8 cellular contexts compared by ENCODE assay signal in genomic region chr18:79912409-79912991, GRCh38.
A peak's percentile ranks its signal among the peaks of the same experiment; 100 is the strongest.
DNase-seq lines count a peak whose midpoint lies in the region; TF ChIP-seq lines count a peak whose summit lies in the region.
"Had no signal": no experiment of that assay in that cellular context is flagged by ENCODE, and none has a peak within 500 bp of the region (broad histone marks: within the 10 kb centered on the region; RNA-seq: fewer than 3 reads in every experiment).

No MANE protein-coding gene starts in this region.

- peak; percentile 62 for DNase-seq in activated CD4-positive, alpha-beta T cell treated with anti-CD3 and anti-CD28 coated beads for 48 hours
- peak; percentile 27 for DNase-seq in activated naive CD8-positive, alpha-beta T cell treated with anti-CD3 and anti-CD28 coated beads, Interleukin-2, amount 50 U/mL, for 16 hours (ENCODE audit: low read depth, low spot score)
- DNase-seq in kidney tubule cell (ENCODE audit: low spot score) (peak; percentile 29), NCI-H82 (lab: John Stamatoyannopoulos, UW) (no peak), erythroblast (lab: John Stamatoyannopoulos, UW) (no peak), NAMALWA (ENCODE audit: low spot score) (no peak)
- DNase-seq in stimulated activated CD8-positive, alpha-beta memory T cell treated with anti-CD3 and anti-CD28 coated beads, Interleukin-4, amount 100 ng/mL, for 48 hours: peak; percentile 59
- DNase-seq: SHP77 treated with DMSO at 0.1 percent for 48 hours had no signal

- TF ChIP-seq POLR2A in erythroblast (IDR thresholded peaks at IDR 0.05; ENCODE audit: low read length): no peak

Comparison
In these comparisons a context has a peak if more than half of its experiments do, and no peak if none do; other contexts are left out.
1. DNase-seq: peak in activated CD4-positive, alpha-beta T cell treated with anti-CD3 and anti-CD28 coated beads for 48 hours (single experiment), activated naive CD8-positive, alpha-beta T cell treated with anti-CD3 and anti-CD28 coated beads, Interleukin-2, amount 50 U/mL, for 16 hours (single experiment), kidney tubule cell (single experiment) and stimulated activated CD8-positive, alpha-beta memory T cell treated with anti-CD3 and anti-CD28 coated beads, Interleukin-4, amount 100 ng/mL, for 48 hours (single experiment); none in NCI-H82 (single experiment), erythroblast (0 of 2) and NAMALWA (single experiment).